14 cellular contexts compared by ENCODE assay signal in genomic region chr4:147060171-147060931, GRCh38.
DNase-seq lines count a peak whose midpoint lies in the region; ATAC-seq, FAIRE-seq and TF ChIP-seq lines count a peak whose summit lies in the region.
"Had no signal": no experiment of that assay in that cellular context is flagged by ENCODE, and none has a peak within 500 bp of the region (broad histone marks: within the 10 kb centered on the region; RNA-seq: fewer than 3 reads in every experiment).

No MANE protein-coding gene starts in this region.

- H3K4me3 ChIP-seq in AG10803 (ENCODE audit: low read length) (no peak overlapping the region), fibroblast of the aortic adventitia (ENCODE audit: low read depth, low read length) (no peak overlapping the region)
- H3K4me3 ChIP-seq: mucosa of descending colon, skin epidermis had no signal

- H3K4me1 Mint-ChIP-seq in nephron progenitor cell: peaks cover 57% of the 10 kb centered on the region

- DNase-seq in AG10803 (ENCODE audit: low read depth) (peak; percentile 93), NCI-H226 (peak; percentile 92), fibroblast of the aortic adventitia (ENCODE audit: low read depth) (peak; percentile 88), nephron progenitor cell (no peak), RCC 7860 (ENCODE audit: low spot score) (no peak)
- DNase-seq in activated CD4-positive, CD25-positive, alpha-beta regulatory T cell treated with anti-CD3 and anti-CD28 coated beads, Interleukin-2, amount 50 U/mL, for 72 hours: no peak
- DNase-seq: activated CD8-positive, alpha-beta T cell treated with anti-CD3 and anti-CD28 coated beads for 36 hours; activated naive CD4-positive, alpha-beta T cell treated with Interleukin-2 at 50 U/mL for 16 hours; mucosa of descending colon; NCI-H1436; T-helper 17 cell had no signal

- H3K27me3 Mint-ChIP-seq in nephron progenitor cell (ENCODE audit: low read depth, poor library complexity): no peaks in the 10 kb centered on the region

- H3K4me3 Mint-ChIP-seq in nephron progenitor cell: peak overlapping the region; percentile 21
- H3K4me3 Mint-ChIP-seq: activated CD8-positive, alpha-beta T cell treated with anti-CD3 and anti-CD28 coated beads for 36 hours; T-helper 17 cell had no signal

- H3K9me3 Mint-ChIP-seq in nephron progenitor cell: no peaks in the 10 kb centered on the region
- H3K9me3 Mint-ChIP-seq: activated CD8-positive, alpha-beta T cell treated with anti-CD3 and anti-CD28 coated beads for 36 hours had no signal

- no peak for FAIRE-seq in RCC 7860 (lab: Jason Lieb, UNC)

- peak overlapping the region; percentile 97 for H3K27ac Mint-ChIP-seq in nephron progenitor cell
- H3K27ac Mint-ChIP-seq: activated CD8-positive, alpha-beta T cell treated with anti-CD3 and anti-CD28 coated beads for 36 hours; T-helper 17 cell had no signal

- TF ChIP-seq CTCF in AG10803 (conservative IDR thresholded peaks at IDR 0.05; ENCODE audit: low read length) (no peak), fibroblast of the aortic adventitia (IDR thresholded peaks at IDR 0.05; ENCODE audit: insufficient read depth, low read length) (no peak), nephron progenitor cell (IDR thresholded peaks at IDR 0.05) (no peak)

- ATAC-seq in GM21360 (IDR thresholded peaks at IDR 0.05; ENCODE audit: unreplicated experiment) (no peak), GM18858 (IDR thresholded peaks at IDR 0.05; ENCODE audit: unreplicated experiment) (no peak)
- ATAC-seq: activated CD8-positive, alpha-beta T cell treated with anti-CD3 and anti-CD28 coated beads for 36 hours; mucosa of descending colon; T-helper 17 cell had no signal

- no peaks in the 10 kb centered on the region for H3K36me3 Mint-ChIP-seq in nephron progenitor cell (ENCODE audit: low read depth)

Comparison
In these comparisons a context has a peak if more than half of its experiments do, and no peak if none do; other contexts are left out.
1. DNase-seq: peak in AG10803 (single experiment), NCI-H226 (single experiment) and fibroblast of the aortic adventitia (single experiment); none in nephron progenitor cell (single experiment), RCC 7860 (single experiment) and activated CD4-positive, CD25-positive, alpha-beta regulatory T cell treated with anti-CD3 and anti-CD28 coated beads, Interleukin-2, amount 50 U/mL, for 72 hours (single experiment).